27 cellular contexts compared by ENCODE assay signal in the genomic region with DNA sequence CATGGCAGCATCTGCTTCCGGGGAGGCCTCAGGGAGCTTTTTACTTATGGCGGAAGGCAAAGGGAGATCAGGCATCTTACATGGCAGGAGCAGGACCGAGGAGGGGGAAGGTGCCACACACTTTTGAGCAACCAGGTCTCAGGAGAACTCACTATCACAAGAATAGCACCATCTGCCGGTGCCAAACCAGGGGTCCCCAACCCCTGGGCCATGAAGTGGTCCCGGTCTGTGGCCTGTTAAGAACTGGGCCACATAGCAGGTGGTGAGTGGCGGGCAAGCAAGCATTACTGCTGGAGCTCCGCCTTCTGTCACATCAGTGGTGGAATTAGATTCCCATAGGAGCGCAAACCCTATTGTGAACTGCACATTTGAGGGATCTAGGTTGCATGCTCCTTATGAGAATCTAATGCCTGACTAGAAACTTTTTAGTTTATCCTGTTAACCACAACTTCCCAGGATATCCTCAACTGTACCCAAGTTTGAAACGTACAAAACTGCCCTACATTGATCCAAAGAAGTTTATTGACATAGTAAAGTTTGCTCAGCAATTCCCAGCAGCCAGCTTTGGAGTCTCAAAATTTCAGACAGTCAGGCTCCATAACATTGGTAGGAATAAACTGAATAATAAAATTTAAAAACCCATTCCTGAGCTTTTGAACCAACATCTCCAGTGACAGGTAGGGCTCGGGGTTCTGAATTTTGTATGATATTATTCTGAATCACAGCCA.
DNase-seq lines count a peak whose midpoint lies in the region; ATAC-seq, FAIRE-seq and TF ChIP-seq lines count a peak whose summit lies in the region.
"Had no signal": no experiment of that assay in that cellular context is flagged by ENCODE, and none has a peak within 500 bp of the region (broad histone marks: within the 10 kb centered on the region; RNA-seq: fewer than 3 reads in every experiment).

No MANE protein-coding gene starts in this region.

- no peaks in the 10 kb centered on the region for H3K9me2 ChIP-seq in GM23338 (ENCODE audit: insufficient read depth)
- H3K9me2 ChIP-seq in PC-3 (replicated peaks; ENCODE audit: low read length), result no peaks in the 10 kb centered on the region

- H3K27me3 Mint-ChIP-seq in GM23338 (ENCODE audit: insufficient read depth, low read depth, poor library complexity) (no peaks in the 10 kb centered on the region), WTC11 (ENCODE audit: low read depth) (no peaks in the 10 kb centered on the region)

- no peak overlapping the region for H2AFZ ChIP-seq in GM23338
- no peak overlapping the region for H2AFZ ChIP-seq in PC-3 (ENCODE audit: low read length)

- H3K36me3 ChIP-seq in GM23338 (ENCODE audit: insufficient read depth) (no peaks in the 10 kb centered on the region), kidney (ENCODE audit: control insufficient read depth in 1 of 2, insufficient read depth in 2 of 2, low read length in 2 of 2) (no peaks in the 10 kb centered on the region), right lobe of liver (no peaks in the 10 kb centered on the region), PC-3 (ENCODE audit: low read depth, low read length) (no peaks in the 10 kb centered on the region)
- no peaks in the 10 kb centered on the region for H3K36me3 ChIP-seq in effector memory CD4-positive, alpha-beta T cell (ENCODE audit: control insufficient read depth, insufficient read depth, low read length)
- H3K36me3 ChIP-seq: BE2C; BLaER1 treated with 17β-estradiol and CSF1 and Interleukin-3, amounts not matched to agents 10 nM and 100 nM had no signal

- POLR2A ChIA-PET in WTC11 (lab: Charles Lee) (no interaction called here), PC-3 (lab: Charles Lee; ENCODE audit: unreplicated experiment) (no interaction called here)

- H3K9ac ChIP-seq in kidney (ENCODE audit: low read length in 2 of 2) (no peak overlapping the region), PC-3 (ENCODE audit: low read length) (no peak overlapping the region)
- H3K9ac ChIP-seq: BLaER1 treated with 17β-estradiol and CSF1 and Interleukin-3, amounts not matched to agents 10 nM and 100 nM had no signal

- peak; percentile 14 for DNase-seq in GM23338 (ENCODE audit: low spot score)
- peak; percentile 23 for DNase-seq in WTC11 (ENCODE audit: low spot score)
- DNase-seq in kidney, result peak; percentile 38
- DNase-seq in right lobe of liver, result no peak
- DNase-seq in PC-3, result no peak
- DNase-seq in NCI-H1930 (lab: John Stamatoyannopoulos, UW), result no peak
- no peak for DNase-seq in NCI-H1436 treated with DMSO at 0.1 percent for 48 hours (lab: John Stamatoyannopoulos, UW)
- no peak for DNase-seq in effector memory CD4-positive, alpha-beta T cell
- DNase-seq: 8988T; ACHN; AML-193; BE2C; CD4-positive, alpha-beta T cell; CD8-positive, alpha-beta memory T cell; DMS 273 treated with DMSO at 0.1 percent for 48 hours; DMS79; EL; GDM1; H7 had no signal

- no peak overlapping the region for H3K4me3 Mint-ChIP-seq in GM23338
- no peak overlapping the region for H3K4me3 Mint-ChIP-seq in WTC11
- H3K4me3 Mint-ChIP-seq: CD14-positive monocyte; CD4-positive, alpha-beta T cell; CD8-positive, alpha-beta memory T cell had no signal

- H3K4me1 Mint-ChIP-seq in GM23338 (peaks cover 5% of the 10 kb centered on the region), WTC11 (peaks cover 8% of the 10 kb centered on the region)
- H3K4me1 Mint-ChIP-seq: CD14-positive monocyte had no signal

- 19% methylated on average over 2 of the region's 10 CpGs for WGBS in right lobe of liver (ENCODE audit: insufficient coverage, low coverage, low lambda C conversion rate, missing lambda C conversion rate)

- H4K20me1 ChIP-seq in GM23338 (replicated peaks; ENCODE audit: insufficient read depth), result no peaks in the 10 kb centered on the region
- H4K20me1 ChIP-seq in PC-3 (ENCODE audit: low read length), result no peaks in the 10 kb centered on the region
- H4K20me1 ChIP-seq: BLaER1 treated with 17β-estradiol and CSF1 and Interleukin-3, amounts not matched to agents 10 nM and 100 nM had no signal

- H3K9me3 ChIP-seq in kidney (ENCODE audit: control insufficient read depth in 1 of 2, low read length in 2 of 2) (no peaks in the 10 kb centered on the region), right lobe of liver (no peaks in the 10 kb centered on the region), PC-3 (ENCODE audit: low read length) (no peaks in the 10 kb centered on the region)
- no peaks in the 10 kb centered on the region for H3K9me3 ChIP-seq in effector memory CD4-positive, alpha-beta T cell (ENCODE audit: control insufficient read depth, low read length)
- H3K9me3 ChIP-seq: A549; BE2C; BLaER1 treated with 17β-estradiol and CSF1 and Interleukin-3, amounts not matched to agents 10 nM and 100 nM had no signal

- no peaks in the 10 kb centered on the region for H3K4me1 ChIP-seq in GM23338 (ENCODE audit: insufficient read depth)
- H3K4me1 ChIP-seq in kidney (ENCODE audit: control insufficient read depth in 1 of 2, insufficient read depth in 1 of 2, low read depth in 1 of 2, low read length in 2 of 2), result no peaks in the 10 kb centered on the region
- H3K4me1 ChIP-seq in right lobe of liver, result peaks cover 0 to 4% (median 0%) of the 10 kb centered on the region in 4 donors
- H3K4me1 ChIP-seq in PC-3 (ENCODE audit: insufficient read depth, low read length), result no peaks in the 10 kb centered on the region
- H3K4me1 ChIP-seq in effector memory CD4-positive, alpha-beta T cell (ENCODE audit: control insufficient read depth, insufficient read depth, low read length, poor library complexity, severe bottlenecking), result no peaks in the 10 kb centered on the region
- H3K4me1 ChIP-seq: A549; BE2C; BLaER1 treated with 17β-estradiol and CSF1 and Interleukin-3, amounts not matched to agents 10 nM and 100 nM had no signal

- no peak overlapping the region for H3K27ac ChIP-seq in GM23338 (ENCODE audit: low read depth)
- H3K27ac ChIP-seq in kidney (ENCODE audit: low read depth in 2 of 2, low read length in 2 of 2), result no peak overlapping the region
- H3K27ac ChIP-seq in right lobe of liver, result no peak overlapping the region
- H3K27ac ChIP-seq in PC-3 (ENCODE audit: low read length), result no peak overlapping the region
- no peak overlapping the region for H3K27ac ChIP-seq in effector memory CD4-positive, alpha-beta T cell (ENCODE audit: insufficient read depth, low read length, poor library complexity, severe bottlenecking)
- H3K27ac ChIP-seq: A549; BLaER1 treated with 17β-estradiol and CSF1 and Interleukin-3, amounts not matched to agents 10 nM and 100 nM had no signal

- no peak for FAIRE-seq in kidney (lab: Jason Lieb, UNC)
- FAIRE-seq: A549, D721Med, GM12891, GM18507, H1 had no signal

- H3F3A ChIP-seq in GM23338 (replicated peaks; ENCODE audit: low read depth), result no peaks in the 10 kb centered on the region
- no peaks in the 10 kb centered on the region for H3F3A ChIP-seq in PC-3 (ENCODE audit: low read length, unreplicated experiment)

- H3K4me2 ChIP-seq in GM23338 (no peak overlapping the region), PC-3 (ENCODE audit: low read length) (no peak overlapping the region)
- H3K4me2 ChIP-seq: A549; BLaER1 treated with 17β-estradiol and CSF1 and Interleukin-3, amounts not matched to agents 10 nM and 100 nM had no signal

- H3K27ac Mint-ChIP-seq in GM23338 (no peak overlapping the region), WTC11 (no peak overlapping the region)
- H3K27ac Mint-ChIP-seq: CD14-positive monocyte; CD4-positive, alpha-beta T cell; CD8-positive, alpha-beta memory T cell had no signal

- no peaks in the 10 kb centered on the region for H3K9me3 Mint-ChIP-seq in GM23338
- H3K9me3 Mint-ChIP-seq in WTC11, result no peaks in the 10 kb centered on the region
- H3K9me3 Mint-ChIP-seq: CD4-positive, alpha-beta T cell had no signal

- CTCF ChIA-PET in WTC11 (lab: Charles Lee), result no interaction called here
- CTCF ChIA-PET in PC-3 (lab: Charles Lee), result no interaction called here

- intact Hi-C loops in kidney (cut with DNase I) (loop anchor here (10.0 kb wide), 1 partner anchor 341 kb away; no protein-coding TSS in a partner anchor), right lobe of liver (cut with DNase I) (no loop called here), PC-3 (cut with micrococcal nuclease) (no loop called here)

- TF ChIP-seq CTCF in GM23338 (conservative IDR thresholded peaks at IDR 0.05; ENCODE audit: low read depth in 2 of 2) (peak in 1 of 2 experiments; percentile 27; a peak in 2 of 4 replicates), WTC11 (IDR thresholded peaks at IDR 0.05) (no peak), kidney (IDR thresholded peaks at IDR 0.05; ENCODE audit: borderline replicate concordance, extremely low read depth, insufficient read depth) (no peak), right lobe of liver (IDR thresholded peaks at IDR 0.05) (no peak), PC-3 (conservative IDR thresholded peaks at IDR 0.05; ENCODE audit: low read depth, low read length) (no peak)

- no peaks in the 10 kb centered on the region for H3K79me2 ChIP-seq in GM23338 (replicated peaks; ENCODE audit: insufficient read depth)
- no peaks in the 10 kb centered on the region for H3K79me2 ChIP-seq in PC-3 (ENCODE audit: low read length)

- BruUV-seq in PC-3 (replicated peaks; lab: Mats Ljungman, UMichigan), result no TSS peak

- ATAC-seq in GM23338 (no peak; the same call in 2 of the 3 replicates), WTC11 (peak; percentile 52), right lobe of liver (peak; percentile 31 to 62 (median 51)), PC-3 (no peak)
- ATAC-seq: A549, HCT116 had no signal

- no peak overlapping the region for H3K4me3 ChIP-seq in GM23338
- no peak overlapping the region for H3K4me3 ChIP-seq in kidney (ENCODE audit: low read length in 2 of 2)
- H3K4me3 ChIP-seq in right lobe of liver, result no peak overlapping the region
- no peak overlapping the region for H3K4me3 ChIP-seq in PC-3 (ENCODE audit: low read length)
- H3K4me3 ChIP-seq in effector memory CD4-positive, alpha-beta T cell (ENCODE audit: insufficient read depth, low read depth, low read length, poor library complexity, severe bottlenecking), result no peak overlapping the region
- H3K4me3 ChIP-seq: A549; BLaER1 treated with 17β-estradiol and CSF1 and Interleukin-3, amounts not matched to agents 10 nM and 100 nM had no signal

- H3K36me3 Mint-ChIP-seq in GM23338 (ENCODE audit: low read depth), result no peaks in the 10 kb centered on the region
- H3K36me3 Mint-ChIP-seq in WTC11, result no peaks in the 10 kb centered on the region
- H3K36me3 Mint-ChIP-seq: CD14-positive monocyte; CD8-positive, alpha-beta memory T cell had no signal

- TF ChIP-seq POLR2A in right lobe of liver (IDR thresholded peaks at IDR 0.05), result no peak

- no peaks in the 10 kb centered on the region for H3K27me3 ChIP-seq in GM23338 (ENCODE audit: insufficient read depth)
- H3K27me3 ChIP-seq in right lobe of liver, result no peaks in the 10 kb centered on the region
- no peaks in the 10 kb centered on the region for H3K27me3 ChIP-seq in PC-3 (ENCODE audit: low read length)
- H3K27me3 ChIP-seq in effector memory CD4-positive, alpha-beta T cell (replicated peaks; ENCODE audit: control insufficient read depth, insufficient read depth, low read length, poor library complexity, severe bottlenecking), result no peaks in the 10 kb centered on the region
- H3K27me3 ChIP-seq: BE2C; BLaER1 treated with 17β-estradiol and CSF1 and Interleukin-3, amounts not matched to agents 10 nM and 100 nM had no signal

Comparison
In these comparisons a context has a peak if more than half of its experiments do, and no peak if none do; other contexts are left out.
1. ATAC-seq: peak in WTC11 (single experiment) and right lobe of liver (4 of 4); none in GM23338 (single experiment) and PC-3 (single experiment).
2. DNase-seq: peak in GM23338 (single experiment), WTC11 (single experiment) and kidney (single experiment); none in right lobe of liver (0 of 3), PC-3 (single experiment), NCI-H1930 (0 of 2), NCI-H1436 treated with DMSO at 0.1 percent for 48 hours (single experiment) and effector memory CD4-positive, alpha-beta T cell (0 of 3).